ENCODE assay signal across 9 cellular contexts in the genomic region with DNA sequence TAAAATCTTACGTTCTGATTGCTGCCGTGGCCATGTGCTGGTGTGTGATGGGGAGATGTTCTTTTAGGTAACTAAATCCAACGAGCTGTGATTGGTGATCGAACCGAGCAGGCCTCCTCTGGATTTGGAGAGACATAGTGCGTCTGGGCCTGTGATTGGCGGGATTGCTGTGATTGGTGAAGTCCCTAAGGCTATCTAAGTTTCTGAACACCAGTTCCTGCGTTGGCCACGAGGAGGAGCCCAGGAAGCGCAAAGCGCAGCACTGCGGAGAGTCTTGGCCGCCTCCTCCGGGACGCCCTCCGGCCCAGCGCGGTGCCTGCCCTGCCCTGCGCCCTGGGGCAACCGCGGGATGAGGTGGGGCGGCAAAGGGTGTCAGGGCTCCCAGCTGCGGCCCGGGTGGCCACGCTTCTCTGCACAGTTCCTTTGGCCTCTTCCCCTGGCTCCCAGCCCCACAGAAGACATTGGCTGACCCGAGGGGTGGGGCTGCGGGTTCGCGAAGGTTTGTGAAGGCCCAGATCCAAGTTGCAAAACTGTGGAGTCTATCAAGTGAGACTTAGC. TPM values are rescaled to one million over a fixed set of nuclear protein-coding genes. Genes with fewer than 3 reads are reported as not detected.
DNase-seq lines count a peak whose midpoint lies in the region; ATAC-seq and TF ChIP-seq lines count a peak whose summit lies in the region.
"Had no signal": no experiment of that assay in that cellular context is flagged by ENCODE, and none has a peak within 500 bp of the region (broad histone marks: within the 10 kb centered on the region; RNA-seq: fewer than 3 reads in every experiment).

No MANE protein-coding gene starts in this region.

- peak overlapping the region; percentile 62 for H3K4me2 ChIP-seq in OCI-LY3 (ENCODE audit: low read length)

- ATAC-seq in naive thymus-derived CD4-positive, alpha-beta T cell = peak; percentile 91
- ATAC-seq in stimulated activated memory B cell treated with anti-CD40 and anti-IgM and Interleukin-4, amounts not matched to agents 10 μg/mL and 1 μg/mL and 100 μg/mL, for 72 hours = peak; percentile 81
- no peak for ATAC-seq in GM21528 (IDR thresholded peaks at IDR 0.05; ENCODE audit: low FRiP score, unreplicated experiment)

- H3K9me3 Mint-ChIP-seq in naive thymus-derived CD4-positive, alpha-beta T cell = peaks cover 0 to 1% (median 0%) of the 10 kb centered on the region in 11 donors
- H3K9me3 Mint-ChIP-seq in stimulated activated memory B cell treated with anti-CD40 and anti-IgM and Interleukin-4, amounts not matched to agents 10 μg/mL and 1 μg/mL and 100 μg/mL, for 72 hours = no peaks in the 10 kb centered on the region

- H3K9ac ChIP-seq in OCI-LY3 (ENCODE audit: low read length) = no peak overlapping the region

- peak overlapping the region in 4 of 10 donors; percentile 14 to 69 (median 38) for H3K4me3 Mint-ChIP-seq in naive thymus-derived CD4-positive, alpha-beta T cell
- no peak overlapping the region for H3K4me3 Mint-ChIP-seq in stimulated activated memory B cell treated with anti-CD40 and anti-IgM and Interleukin-4, amounts not matched to agents 10 μg/mL and 1 μg/mL and 100 μg/mL, for 72 hours

- no peak for TF ChIP-seq POLR2A in esophagus squamous epithelium (IDR thresholded peaks at IDR 0.05)

- CTCF ChIA-PET in naive thymus-derived CD4-positive, alpha-beta T cell (lab: Charles Lee) = interaction anchor here (0.6 to 2.5 kb wide), 5 partner anchors 78 to 229 kb away, joined by 3 to 22 read pairs (median 5); a partner anchor contains a TSS

- H3K9me3 ChIP-seq in OCI-LY3 (ENCODE audit: insufficient read depth, low read length) = no peaks in the 10 kb centered on the region
- H3K9me3 ChIP-seq in esophagus squamous epithelium = no peaks in the 10 kb centered on the region
- H3K9me3 ChIP-seq in naive thymus-derived CD4-positive, alpha-beta T cell (ENCODE audit: control insufficient read depth in 2 of 3, low read length in 3 of 3) = no peaks in the 10 kb centered on the region

- TF ChIP-seq CTCF in HL-60 (IDR thresholded peaks at IDR 0.05; ENCODE audit: insufficient read depth, low read length) (peak; percentile 70), OCI-LY3 (IDR thresholded peaks at IDR 0.05; ENCODE audit: low read depth, low read length) (peak; percentile 96), esophagus squamous epithelium (IDR thresholded peaks at IDR 0.05) (peak; percentile 45 to 89 (median 64))

- H3K27me3 ChIP-seq in HL-60 (ENCODE audit: insufficient read depth, poor library complexity, severe bottlenecking) = no peaks in the 10 kb centered on the region
- peaks cover 25% of the 10 kb centered on the region for H3K27me3 ChIP-seq in OCI-LY3 (ENCODE audit: low read depth, low read length)
- peaks cover 0 to 78% (median 0%) of the 10 kb centered on the region in 4 donors for H3K27me3 ChIP-seq in esophagus squamous epithelium
- no peaks in the 10 kb centered on the region for H3K27me3 ChIP-seq in naive thymus-derived CD4-positive, alpha-beta T cell (ENCODE audit: control insufficient read depth in 2 of 2, insufficient read depth in 2 of 2, low read length in 2 of 2)

- H3K4me3 ChIP-seq in HL-60 (replicated peaks; ENCODE audit: insufficient read depth, low read length) = no peak overlapping the region
- peak overlapping the region; percentile 60 for H3K4me3 ChIP-seq in OCI-LY3 (ENCODE audit: low read length)
- H3K4me3 ChIP-seq in esophagus squamous epithelium = peak overlapping the region in 1 of 4 donors; percentile 29
- H3K4me3 ChIP-seq in naive thymus-derived CD4-positive, alpha-beta T cell (ENCODE audit: low read length) = no peak overlapping the region

- 0 out of 2 replicates have a peak overlapping the region, but pooled peaks have one; percentile 52 for H2AFZ ChIP-seq in OCI-LY3 (ENCODE audit: low read depth, low read length)

- H3K27ac Mint-ChIP-seq in naive thymus-derived CD4-positive, alpha-beta T cell = peak overlapping the region in 1 of 9 donors; percentile 41
- no peak overlapping the region for H3K27ac Mint-ChIP-seq in stimulated activated memory B cell treated with anti-CD40 and anti-IgM and Interleukin-4, amounts not matched to agents 10 μg/mL and 1 μg/mL and 100 μg/mL, for 72 hours

- intact Hi-C loops in esophagus squamous epithelium (cut with DNase I) = no loop called here
- intact Hi-C loops in naive thymus-derived CD4-positive, alpha-beta T cell (cut with micrococcal nuclease) = loop anchor here (1.0 to 10.0 kb wide), 10 partner anchors 72 to 479 kb away; a partner anchor contains a TSS

- 5% methylated on average over 4 to 5 of the region's 29 CpGs for WGBS in esophagus squamous epithelium, 2 donors

- no peaks in the 10 kb centered on the region for H4K20me1 ChIP-seq in OCI-LY3 (ENCODE audit: insufficient read depth, low read length)

- H3K36me3 Mint-ChIP-seq in naive thymus-derived CD4-positive, alpha-beta T cell = no peaks in the 10 kb centered on the region
- H3K36me3 Mint-ChIP-seq in stimulated activated memory B cell treated with anti-CD40 and anti-IgM and Interleukin-4, amounts not matched to agents 10 μg/mL and 1 μg/mL and 100 μg/mL, for 72 hours = no peaks in the 10 kb centered on the region

- H3K4me1 ChIP-seq in OCI-LY3 (ENCODE audit: low read length) (peaks cover 15% of the 10 kb centered on the region), esophagus squamous epithelium (peaks cover 6 to 9% (median 6%) of the 10 kb centered on the region in 3 donors)
- no peaks in the 10 kb centered on the region for H3K4me1 ChIP-seq in naive thymus-derived CD4-positive, alpha-beta T cell (ENCODE audit: control insufficient read depth in 2 of 2, insufficient read depth in 2 of 2, low read length in 2 of 2)

- POLR2A ChIA-PET in naive thymus-derived CD4-positive, alpha-beta T cell (lab: Charles Lee) = no interaction called here

- DNase-seq in GM04504 (ENCODE audit: low read depth) (peak; percentile 28), HL-60 (ENCODE audit: low read depth in 1 of 2, low spot score in 1 of 2) (peak; percentile 12 to 49), esophagus squamous epithelium (lab: John Stamatoyannopoulos, UW) (no peak)
- peak; percentile 84 for DNase-seq in activated CD8-positive, alpha-beta memory T cell treated with anti-CD3 and anti-CD28 coated beads, Interleukin-2, amount 50 U/mL, for 48 hours
- peak; percentile 30 to 70 (median 50) for DNase-seq in naive thymus-derived CD4-positive, alpha-beta T cell

- H3K27ac ChIP-seq in HL-60 (replicated peaks) (no peak overlapping the region), OCI-LY3 (ENCODE audit: low read length) (no peak overlapping the region), esophagus squamous epithelium (no peak overlapping the region)
- no peak overlapping the region for H3K27ac ChIP-seq in naive thymus-derived CD4-positive, alpha-beta T cell (ENCODE audit: low read depth, low read length)

- H3K4me1 Mint-ChIP-seq in naive thymus-derived CD4-positive, alpha-beta T cell = peaks cover 4 to 16% (median 8%) of the 10 kb centered on the region in 7 donors
- peaks cover 25% of the 10 kb centered on the region for H3K4me1 Mint-ChIP-seq in stimulated activated memory B cell treated with anti-CD40 and anti-IgM and Interleukin-4, amounts not matched to agents 10 μg/mL and 1 μg/mL and 100 μg/mL, for 72 hours

- no peaks in the 10 kb centered on the region for H3K79me2 ChIP-seq in OCI-LY3 (ENCODE audit: low read length)

- peaks cover 9 to 20% (median 10%) of the 10 kb centered on the region in 5 donors for H3K27me3 Mint-ChIP-seq in naive thymus-derived CD4-positive, alpha-beta T cell
- peaks cover 48% of the 10 kb centered on the region for H3K27me3 Mint-ChIP-seq in stimulated activated memory B cell treated with anti-CD40 and anti-IgM and Interleukin-4, amounts not matched to agents 10 μg/mL and 1 μg/mL and 100 μg/mL, for 72 hours

- H3K36me3 ChIP-seq in OCI-LY3 (replicated peaks; ENCODE audit: low read depth, low read length) (no peaks in the 10 kb centered on the region), esophagus squamous epithelium (no peaks in the 10 kb centered on the region)
- H3K36me3 ChIP-seq in naive thymus-derived CD4-positive, alpha-beta T cell (ENCODE audit: control insufficient read depth in 2 of 3, insufficient read depth in 3 of 3, low read length in 3 of 3) = no peaks in the 10 kb centered on the region

RNA-seq across cellular contexts. Expression of a gene that starts 33.0 kb away (rescaled TPM):
- total RNA-seq in esophagus squamous epithelium = not detected
- total RNA-seq in naive thymus-derived CD4-positive, alpha-beta T cell = not detected
- polyA plus RNA-seq in naive thymus-derived CD4-positive, alpha-beta T cell = not detected
- total RNA-seq: frontal cortex had no signal

RNA-seq across cellular contexts. Expression of a gene that starts 51.7 kb away (rescaled TPM):
- total RNA-seq in esophagus squamous epithelium = not detected
- not detected for total RNA-seq in naive thymus-derived CD4-positive, alpha-beta T cell
- polyA plus RNA-seq in naive thymus-derived CD4-positive, alpha-beta T cell = not detected
- total RNA-seq: frontal cortex had no signal
